In genomic region chr3:136818851-136819783, GRCh38 we compare ENCODE assay signal across 8 cellular contexts. TPM values are rescaled to one million over a fixed set of nuclear protein-coding genes. Genes with fewer than 3 reads are reported as not detected.
DNase-seq lines count a peak whose midpoint lies in the region; ATAC-seq and TF ChIP-seq lines count a peak whose summit lies in the region.

TSS of gene SLC35G2 (plus strand) at chr3:136819126. CDS start at chr3:136854461, 35,335 bp downstream.

- peak within 1 kb of the TSS; percentile 64 for H3K9ac ChIP-seq in trophoblast cell (ENCODE audit: low read length)

- H3K4me1 ChIP-seq in ascending aorta (peaks cover 2 to 6% of the 10 kb centered on the region in 2 donors), left ventricle myocardium inferior (peaks cover 29% of the 10 kb centered on the region), trophoblast cell (ENCODE audit: control insufficient read depth in 1 of 2, insufficient read depth in 2 of 2, low read length in 2 of 2) (peaks cover 10 to 14% of the 10 kb centered on the region in 2 experiments)

- no peak within 1 kb of the TSS for H2AK5ac ChIP-seq in trophoblast cell (ENCODE audit: low read length)

- no peak within 1 kb of the TSS for H3K23ac ChIP-seq in trophoblast cell (ENCODE audit: low read length)

- peak within 1 kb of the TSS; percentile 63 for H3K14ac ChIP-seq in trophoblast cell (ENCODE audit: low read length)

- no peak for ATAC-seq in HG02610 (IDR thresholded peaks at IDR 0.05; ENCODE audit: unreplicated experiment)

- H2AFZ ChIP-seq in trophoblast cell (ENCODE audit: insufficient read depth, low read length, poor library complexity), result peak within 1 kb of the TSS; percentile 83

- no peaks in the 10 kb centered on the region for H3K79me2 ChIP-seq in trophoblast cell (ENCODE audit: control insufficient read depth, insufficient read depth, low read length, poor library complexity)

- peak within 1 kb of the TSS; percentile 100 for H3K4me2 ChIP-seq in trophoblast cell (ENCODE audit: low read length)

- no peaks in the 10 kb centered on the region for H3K27me3 ChIP-seq in ascending aorta
- peaks cover 26% of the 10 kb centered on the region for H3K27me3 ChIP-seq in left ventricle myocardium inferior (ENCODE audit: low read depth)
- H3K27me3 ChIP-seq in trophoblast cell (ENCODE audit: insufficient read depth, low read length), result peaks cover 3% of the 10 kb centered on the region

- H3K9me3 ChIP-seq in ascending aorta, result peaks cover 0 to 4% of the 10 kb centered on the region in 2 donors
- H3K9me3 ChIP-seq in left ventricle myocardium inferior (replicated peaks), result peaks cover 14% of the 10 kb centered on the region
- H3K9me3 ChIP-seq in trophoblast cell (ENCODE audit: insufficient read depth, low read depth, low read length), result no peaks in the 10 kb centered on the region

- intact Hi-C loops in ascending aorta (cut with DNase I) (loop anchor here (1.0 to 2.0 kb wide), 4 partner anchors 32 to 194 kb away; partner anchors contain the start of genes NCK1 and STAG1), left ventricle myocardium inferior (cut with micrococcal nuclease) (loop anchor here (5.0 kb wide), 1 partner anchor 193 kb away; no protein-coding TSS in a partner anchor)

- peak within 1 kb of the TSS; percentile 74 for H4K8ac ChIP-seq in trophoblast cell (ENCODE audit: low read depth, low read length)

- H3K18ac ChIP-seq in trophoblast cell (ENCODE audit: low read length), result peak within 1 kb of the TSS; percentile 58

- DNase-seq in SK-MEL-5 (ENCODE audit: low read depth, low spot score) (peak; percentile 57), ascending aorta (ENCODE audit: low spot score in 2 of 2) (peak; percentile 10 to 76), left ventricle myocardium inferior (peak; percentile 54), trophoblast cell (peak in 1 of 2 donors; percentile 36), Kasumi-1 (lab: John Stamatoyannopoulos, UW) (no peak)

- no peak within 1 kb of the TSS for H4K12ac ChIP-seq in trophoblast cell (ENCODE audit: low read depth, low read length)

- H3K79me1 ChIP-seq in trophoblast cell (ENCODE audit: low read length), result peaks cover 4% of the 10 kb centered on the region

- H3K27ac ChIP-seq in ascending aorta (peak within 1 kb of the TSS; percentile 63 to 84), left ventricle myocardium inferior (replicated peaks) (peak within 1 kb of the TSS; percentile 90), trophoblast cell (ENCODE audit: low read depth, low read length) (no peak within 1 kb of the TSS)

- H2BK12ac ChIP-seq in trophoblast cell (ENCODE audit: low read length), result no peak within 1 kb of the TSS

- H4K91ac ChIP-seq in trophoblast cell (ENCODE audit: low read depth, low read length), result peak within 1 kb of the TSS; percentile 40

- no peak within 1 kb of the TSS for H3K4ac ChIP-seq in trophoblast cell (ENCODE audit: low read depth, low read length)

- TF ChIP-seq EP300 in Ishikawa (IDR thresholded peaks at IDR 0.05; ENCODE audit: borderline replicate concordance), result no peak

- WGBS in trophoblast cell (ENCODE audit: extremely low coverage, insufficient coverage, insufficient read length), result no CpG with 5 or more reads among the region's 81 CpGs

- H3K36me3 ChIP-seq in ascending aorta, result no peaks in the 10 kb centered on the region
- no peaks in the 10 kb centered on the region for H3K36me3 ChIP-seq in left ventricle myocardium inferior
- H3K36me3 ChIP-seq in trophoblast cell (ENCODE audit: control insufficient read depth in 1 of 2, insufficient read depth in 2 of 2, low read length in 2 of 2), result no peaks in the 10 kb centered on the region

- H2BK120ac ChIP-seq in trophoblast cell (ENCODE audit: insufficient read depth, low read length, poor library complexity), result peak within 1 kb of the TSS; percentile 20

- H3K4me3 ChIP-seq in GM08714 (ENCODE audit: low read length), result peak within 1 kb of the TSS; percentile 50; the same call in 1 of the 2 replicates
- peak within 1 kb of the TSS; percentile 72 to 88 for H3K4me3 ChIP-seq in ascending aorta
- peak within 1 kb of the TSS; percentile 83 for H3K4me3 ChIP-seq in left ventricle myocardium inferior
- peak within 1 kb of the TSS; percentile 77 for H3K4me3 ChIP-seq in trophoblast cell (ENCODE audit: low read depth, low read length)

- H2BK5ac ChIP-seq in trophoblast cell (ENCODE audit: low read depth, low read length, poor library complexity), result no peak within 1 kb of the TSS

- no peak for TF ChIP-seq RAD21 in Ishikawa (IDR thresholded peaks at IDR 0.05; ENCODE audit: low read depth)

- in situ Hi-C loops in SK-MEL-5 (cut with HindIII; ENCODE audit: low pct_unique_long_range_greater_than_20kb, low sequenced_read_pairs), result no loop called here

- TF ChIP-seq CTCF in ascending aorta (IDR thresholded peaks at IDR 0.05) (peak in 1 of 3 experiments; percentile 13), left ventricle myocardium inferior (IDR thresholded peaks at IDR 0.05; ENCODE audit: borderline replicate concordance) (no peak)

TF ChIP-seq in Ishikawa, 13 proteins besides CTCF, POLR2A, EP300 and RAD21:
- TF ChIP-seq MAX (IDR thresholded peaks at IDR 0.05) (peak; percentile 30; the same call in 1 of the 2 replicates), EGR1 (IDR thresholded peaks at IDR 0.05) (no peak), ZBTB7A (IDR thresholded peaks at IDR 0.05; ENCODE audit: low read depth) (peak; percentile 94)

RNA-seq across cellular contexts. Expression of gene SLC35G2, which starts in this region (rescaled TPM):
- 18.5 and 22.7 TPM in 2 replicates for total RNA-seq in SK-MEL-5 (2014; rRNA removed; shearing (Covaris generic))
- 12.4 TPM in 2 replicates for polyA plus RNA-seq in SK-MEL-5 (2015; cell fraction: cytosol; rRNA removed)
- 10.5 and 13.5 TPM in 2 replicates for polyA plus RNA-seq in SK-MEL-5 (2015; cell fraction: nucleus; rRNA removed)
- total RNA-seq in ascending aorta (10.0 TPM), left ventricle myocardium inferior (2.6 TPM)
- polyA plus RNA-seq in trophoblast cell (2013), result 1.5 TPM in 2 replicates

Comparison
In these comparisons a context has a peak if more than half of its experiments do, and no peak if none do; other contexts are left out.
1. DNase-seq: peak in SK-MEL-5 (single experiment), ascending aorta (2 of 2) and left ventricle myocardium inferior (single experiment); none in Kasumi-1 (0 of 2).
2. Peak in every context shown above with its lines, with median percentiles within 50 percentile points of each other: H3K4me3 ChIP-seq.